In genomic region chr17:13600475-13601316, GRCh38 we compare ENCODE assay signal across 10 cellular contexts. TPM values are rescaled to one million over a fixed set of nuclear protein-coding genes. Genes with fewer than 3 reads are reported as not detected.
DNase-seq lines count a peak whose midpoint lies in the region; ATAC-seq and TF ChIP-seq lines count a peak whose summit lies in the region.
"Had no signal": no experiment of that assay in that cellular context is flagged by ENCODE, and none has a peak within 500 bp of the region (broad histone marks: within the 10 kb centered on the region; RNA-seq: fewer than 3 reads in every experiment).

No MANE protein-coding gene starts in this region.

- in situ Hi-C loops in IMR-90 (cut with MboI; ENCODE audit: low sequenced_read_pairs): no loop called here

- ATAC-seq in IMR-90 (ENCODE audit: low read depth) (peak; percentile 7), HG03442 (IDR thresholded peaks at IDR 0.05; ENCODE audit: unreplicated experiment) (no peak)

- H3K79me1 ChIP-seq in IMR-90 (ENCODE audit: low read depth in 1 of 2, low read length in 2 of 2): peaks cover 2 to 29% of the 10 kb centered on the region in 2 experiments; a peak in 2 of 4 replicates

- H2BK20ac ChIP-seq in IMR-90 (ENCODE audit: low read depth, low read length): 0 out of 2 replicates have a peak overlapping the region, but pooled peaks have one; percentile 39

- no TSS peak for BruUV-seq in IMR-90 (replicated peaks; lab: Mats Ljungman, UMichigan)

- H2BK120ac ChIP-seq in IMR-90 (ENCODE audit: low read depth, low read length): peak overlapping the region; percentile 88

- TF ChIP-seq POLR2A in IMR-90 (IDR thresholded peaks at IDR 0.05; ENCODE audit: low read depth, low read length) (no peak; the same call in 1 of the 2 replicates), esophagus squamous epithelium (IDR thresholded peaks at IDR 0.05) (no peak)

- H3K14ac ChIP-seq in IMR-90 (replicated peaks; ENCODE audit: low read depth, low read length): peak overlapping the region; percentile 81

- H3K27me3 ChIP-seq in IMR-90 (ENCODE audit: control insufficient read depth, insufficient read depth, low read length) (no peaks in the 10 kb centered on the region), esophagus squamous epithelium (peaks cover 0 to 88% (median 0%) of the 10 kb centered on the region in 4 donors), muscle layer of duodenum (ENCODE audit: low read depth, low read length) (peaks cover 20% of the 10 kb centered on the region)

- H2AFZ ChIP-seq in IMR-90 (replicated peaks; ENCODE audit: low read length, poor library complexity): peak overlapping the region; percentile 97

- intact Hi-C loops in IMR-90 (cut with micrococcal nuclease) (loop anchor here (2.0 to 5.0 kb wide), 3 partner anchors 187 to 602 kb away; no protein-coding TSS in a partner anchor), esophagus squamous epithelium (cut with DNase I) (no loop called here)

- peak overlapping the region; percentile 95 for H3K4ac ChIP-seq in IMR-90 (ENCODE audit: low read depth, low read length)

- H3K56ac ChIP-seq in IMR-90 (ENCODE audit: extremely low read depth, insufficient read depth, low read length): peak overlapping the region; percentile 88

- H2AK5ac ChIP-seq in IMR-90 (ENCODE audit: low read depth, low read length): peak overlapping the region; percentile 53; the same call in 1 of the 2 replicates

- DNase-seq in AG04449 (ENCODE audit: low read depth, low spot score) (no peak), IMR-90 (peak; percentile 25), esophagus squamous epithelium (lab: John Stamatoyannopoulos, UW) (no peak), amniotic stem cell (lab: John Stamatoyannopoulos, UW) (no peak), NCI-H2171 treated with DMSO at 0.1 percent for 48 hours (lab: John Stamatoyannopoulos, UW) (no peak)
- DNase-seq in activated CD8-positive, alpha-beta memory T cell treated with anti-CD3 and anti-CD28 coated beads for 24 hours: no peak
- DNase-seq: NCI-H146; stimulated activated CD4-positive, alpha-beta T cell treated with anti-CD3 and anti-CD28 coated beads, Interleukin-4, amount 100 ng/mL, for 24 hours had no signal

- H3K27ac ChIP-seq in IMR-90 (ENCODE audit: insufficient read depth, low read length) (peak overlapping the region; percentile 98), esophagus squamous epithelium (peak overlapping the region; percentile 50 to 73 (median 72)), muscle layer of duodenum (ENCODE audit: low read length) (no peak overlapping the region)

- peak overlapping the region; percentile 56; the same call in 1 of the 3 replicates for H2BK15ac ChIP-seq in IMR-90 (ENCODE audit: low read depth, low read length)

- WGBS in IMR-90 (ENCODE audit: extremely low coverage in 2 of 2, insufficient read length in 1 of 2), 2 experiments: 1% methylated on average over 55 of the region's 100 CpGs; no CpG with 5 or more reads in 1 of the 2 experiments
- WGBS in esophagus squamous epithelium, 2 donors: 18% methylated on average over 6 of the region's 100 CpGs; no CpG with 5 or more reads in 1 of the 2 donors

- H3K9me3 ChIP-seq in IMR-90 (ENCODE audit: control insufficient read depth, insufficient read depth, low read length): no peaks in the 10 kb centered on the region
- H3K9me3 ChIP-seq in esophagus squamous epithelium: no peaks in the 10 kb centered on the region
- no peaks in the 10 kb centered on the region for H3K9me3 ChIP-seq in muscle layer of duodenum (ENCODE audit: control insufficient read depth in 1 of 2, low read length in 2 of 2)

- H2BK5ac ChIP-seq in IMR-90 (ENCODE audit: low read depth, low read length, poor library complexity, severe bottlenecking): peak overlapping the region; percentile 93

- H4K8ac ChIP-seq in IMR-90 (ENCODE audit: low read depth in 2 of 2, low read length in 2 of 2): peak overlapping the region; percentile 55 to 89; a peak in 3 of 4 replicates

- H3K18ac ChIP-seq in IMR-90 (ENCODE audit: low read depth, low read length): peak overlapping the region; percentile 96

- H3K9me1 ChIP-seq in IMR-90 (ENCODE audit: insufficient read depth, low read length): 0 out of 2 replicates have a peak, but pooled peaks cover 7% of the 10 kb centered on the region

- no peak for TF ChIP-seq CTCF in AG04449 (IDR thresholded peaks at IDR 0.05; ENCODE audit: insufficient read depth, low read length, missing control alignments)
- TF ChIP-seq CTCF in IMR-90 (conservative IDR thresholded peaks at IDR 0.05; ENCODE audit: low read depth, low read length): 0 out of 2 replicates have a peak, but pooled peaks have one; percentile 0
- TF ChIP-seq CTCF in esophagus squamous epithelium (IDR thresholded peaks at IDR 0.05): no peak

- peak overlapping the region; percentile 99 for H3K9ac ChIP-seq in IMR-90 (ENCODE audit: low read depth, low read length)

- peak overlapping the region; percentile 88 for H4K91ac ChIP-seq in IMR-90 (ENCODE audit: insufficient read depth, low read depth, low read length)

- POLR2A ChIA-PET in AG04449 (lab: Yijun Ruan, JAX): interaction anchor here (0.9 kb wide), 1 partner anchor 700 kb away, joined by 3 read pairs; the partner anchor contains the start of gene HS3ST3B1
- POLR2A ChIA-PET in IMR-90 (lab: Charles Lee; ENCODE audit: unreplicated experiment): no interaction called here

- peak overlapping the region; percentile 96 for H2AK9ac ChIP-seq in IMR-90 (replicated peaks; ENCODE audit: low read depth, low read length, poor library complexity)

- CTCF ChIA-PET in AG04449 (lab: Yijun Ruan, JAX) (interaction anchor here (1.1 to 1.3 kb wide), 2 partner anchors 702 to 1326 kb away, joined by 4 read pairs; no protein-coding TSS in a partner anchor), IMR-90 (lab: Yijun Ruan, JAX) (interaction anchor here (0.5 kb wide), 1 partner anchor 702 kb away, joined by 3 read pairs; no protein-coding TSS in a partner anchor)

- H4K5ac ChIP-seq in IMR-90 (ENCODE audit: low read depth, low read length): peak overlapping the region; percentile 87

- H3K4me2 ChIP-seq in IMR-90 (ENCODE audit: low read depth, low read length): peak overlapping the region; percentile 97

- dilution Hi-C loops in IMR-90 (cut with HindIII; ENCODE audit: low sequenced_read_pairs, unreplicated experiment): no loop called here

- H3K36me3 ChIP-seq in IMR-90 (ENCODE audit: control insufficient read depth, insufficient read depth, low read length): no peaks in the 10 kb centered on the region
- no peaks in the 10 kb centered on the region for H3K36me3 ChIP-seq in esophagus squamous epithelium
- H3K36me3 ChIP-seq in muscle layer of duodenum (ENCODE audit: control insufficient read depth in 1 of 2, insufficient read depth in 2 of 2, low read length in 2 of 2): no peaks in the 10 kb centered on the region

- no peaks in the 10 kb centered on the region for H4K20me1 ChIP-seq in IMR-90 (ENCODE audit: insufficient read depth, low read length)

- H3K4me3 ChIP-seq in AG04449 (ENCODE audit: low read depth, low read length): peak overlapping the region; percentile 81
- peak overlapping the region; percentile 93 for H3K4me3 ChIP-seq in IMR-90 (ENCODE audit: insufficient read depth, low read depth, low read length)
- H3K4me3 ChIP-seq in esophagus squamous epithelium: peak overlapping the region; percentile 55 to 66 (median 62)
- peak overlapping the region; percentile 31 to 65 for H3K4me3 ChIP-seq in muscle layer of duodenum (ENCODE audit: low read depth in 1 of 2, low read length in 2 of 2)

- H3K23ac ChIP-seq in IMR-90 (ENCODE audit: low read depth, low read length): peak overlapping the region; percentile 97

- peaks cover 3% of the 10 kb centered on the region for H3K4me1 ChIP-seq in IMR-90 (ENCODE audit: control insufficient read depth, insufficient read depth, low read length)
- peaks cover 0 to 48% (median 9%) of the 10 kb centered on the region in 3 donors for H3K4me1 ChIP-seq in esophagus squamous epithelium
- peaks cover 0 to 19% of the 10 kb centered on the region in 2 donors for H3K4me1 ChIP-seq in muscle layer of duodenum (ENCODE audit: control insufficient read depth in 1 of 2, insufficient read depth in 2 of 2, low read length in 2 of 2)

- 0 out of 2 replicates have a peak, but pooled peaks have one; percentile 2 for TF ChIP-seq RAD21 in IMR-90 (IDR thresholded peaks at IDR 0.05; ENCODE audit: low read length)

TF ChIP-seq in IMR-90, 13 proteins besides CTCF, POLR2A, EP300 and RAD21:
- TF ChIP-seq MAFK (IDR thresholded peaks at IDR 0.05; ENCODE audit: low read depth, low read length) (no peak), MXI1 (IDR thresholded peaks at IDR 0.05; ENCODE audit: borderline replicate concordance, low read depth, low read length) (0 out of 2 replicates have a peak, but pooled peaks have one; percentile 37), CEBPB (IDR thresholded peaks at IDR 0.05; ENCODE audit: low read depth, low read length) (no peak), RCOR1 (IDR thresholded peaks at IDR 0.05; ENCODE audit: insufficient replicate concordance, low read length) (no peak)

RNA-seq across cellular contexts. Expression of gene HS3ST3A1, which starts 1.0 kb away (rescaled TPM):
- total RNA-seq in IMR-90 (2012; rRNA removed) (7.5 and 9.0 TPM in 2 replicates), esophagus squamous epithelium (10 to 100 TPM; 12.0 to 17.5 (median 14.1) TPM)
- 8.8 and 11.9 TPM in 2 replicates for polyA plus RNA-seq in IMR-90 (2012; rRNA removed)
- polyA plus RNA-seq in IMR-90 (2012; cell fraction: cytosol; rRNA removed): 4.1 and 14.2 TPM in 2 replicates
- 16.3 and 27.2 TPM in 2 replicates for polyA plus RNA-seq in IMR-90 (2012; cell fraction: nucleus; rRNA removed; ENCODE audit: low replicate concordance)
